In the genomic region with DNA sequence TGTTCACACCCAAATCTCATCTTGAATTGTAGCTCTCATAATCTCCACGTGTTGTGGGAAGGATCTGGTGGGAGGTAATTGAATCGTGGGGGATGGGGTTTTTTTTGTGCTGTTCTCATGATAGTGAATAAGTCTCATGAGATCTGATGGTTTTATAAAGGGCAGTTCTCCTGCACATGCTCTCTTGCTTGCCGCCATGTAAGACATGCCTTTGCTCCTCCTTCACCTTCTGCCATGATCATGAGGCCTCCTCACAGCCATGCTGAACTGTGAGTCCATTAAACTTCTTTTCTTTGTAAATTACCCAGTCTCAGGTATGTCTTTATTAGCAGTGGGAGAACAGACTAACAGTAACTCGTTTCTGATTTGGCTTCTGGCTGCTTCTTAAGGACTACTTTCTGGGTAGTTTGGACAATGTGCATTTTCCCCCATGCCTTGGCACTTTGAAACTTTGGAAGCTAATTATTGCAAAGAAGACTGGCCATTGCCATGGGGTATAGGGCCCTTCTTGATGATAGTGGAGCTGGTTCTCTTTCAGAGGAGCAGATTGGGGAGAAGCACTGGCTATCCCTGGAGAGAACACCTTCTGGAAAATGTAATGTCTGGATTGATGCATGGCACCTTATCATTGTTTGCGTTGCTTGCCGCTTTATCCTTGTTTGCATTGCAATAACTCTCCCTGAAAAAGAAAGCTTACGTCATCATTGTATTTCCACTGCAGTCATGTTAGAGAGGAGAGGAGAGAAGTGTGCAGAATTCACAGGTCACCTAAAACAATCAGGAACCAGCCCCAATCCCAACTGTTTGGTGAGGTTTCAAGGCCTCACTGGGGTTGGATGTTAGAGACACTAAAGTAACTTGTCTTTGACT, we compare ENCODE assay signal across 1 cellular context.
A peak's percentile ranks its signal among the peaks of the same experiment; 100 is the strongest.
TF ChIP-seq lines count a peak whose summit lies in the region.

No MANE protein-coding gene starts in this region.

TF ChIP-seq in K562, 482 proteins besides CTCF, POLR2A, EP300 and RAD21 (continued from another document):
- TF ChIP-seq, protein P1, sequence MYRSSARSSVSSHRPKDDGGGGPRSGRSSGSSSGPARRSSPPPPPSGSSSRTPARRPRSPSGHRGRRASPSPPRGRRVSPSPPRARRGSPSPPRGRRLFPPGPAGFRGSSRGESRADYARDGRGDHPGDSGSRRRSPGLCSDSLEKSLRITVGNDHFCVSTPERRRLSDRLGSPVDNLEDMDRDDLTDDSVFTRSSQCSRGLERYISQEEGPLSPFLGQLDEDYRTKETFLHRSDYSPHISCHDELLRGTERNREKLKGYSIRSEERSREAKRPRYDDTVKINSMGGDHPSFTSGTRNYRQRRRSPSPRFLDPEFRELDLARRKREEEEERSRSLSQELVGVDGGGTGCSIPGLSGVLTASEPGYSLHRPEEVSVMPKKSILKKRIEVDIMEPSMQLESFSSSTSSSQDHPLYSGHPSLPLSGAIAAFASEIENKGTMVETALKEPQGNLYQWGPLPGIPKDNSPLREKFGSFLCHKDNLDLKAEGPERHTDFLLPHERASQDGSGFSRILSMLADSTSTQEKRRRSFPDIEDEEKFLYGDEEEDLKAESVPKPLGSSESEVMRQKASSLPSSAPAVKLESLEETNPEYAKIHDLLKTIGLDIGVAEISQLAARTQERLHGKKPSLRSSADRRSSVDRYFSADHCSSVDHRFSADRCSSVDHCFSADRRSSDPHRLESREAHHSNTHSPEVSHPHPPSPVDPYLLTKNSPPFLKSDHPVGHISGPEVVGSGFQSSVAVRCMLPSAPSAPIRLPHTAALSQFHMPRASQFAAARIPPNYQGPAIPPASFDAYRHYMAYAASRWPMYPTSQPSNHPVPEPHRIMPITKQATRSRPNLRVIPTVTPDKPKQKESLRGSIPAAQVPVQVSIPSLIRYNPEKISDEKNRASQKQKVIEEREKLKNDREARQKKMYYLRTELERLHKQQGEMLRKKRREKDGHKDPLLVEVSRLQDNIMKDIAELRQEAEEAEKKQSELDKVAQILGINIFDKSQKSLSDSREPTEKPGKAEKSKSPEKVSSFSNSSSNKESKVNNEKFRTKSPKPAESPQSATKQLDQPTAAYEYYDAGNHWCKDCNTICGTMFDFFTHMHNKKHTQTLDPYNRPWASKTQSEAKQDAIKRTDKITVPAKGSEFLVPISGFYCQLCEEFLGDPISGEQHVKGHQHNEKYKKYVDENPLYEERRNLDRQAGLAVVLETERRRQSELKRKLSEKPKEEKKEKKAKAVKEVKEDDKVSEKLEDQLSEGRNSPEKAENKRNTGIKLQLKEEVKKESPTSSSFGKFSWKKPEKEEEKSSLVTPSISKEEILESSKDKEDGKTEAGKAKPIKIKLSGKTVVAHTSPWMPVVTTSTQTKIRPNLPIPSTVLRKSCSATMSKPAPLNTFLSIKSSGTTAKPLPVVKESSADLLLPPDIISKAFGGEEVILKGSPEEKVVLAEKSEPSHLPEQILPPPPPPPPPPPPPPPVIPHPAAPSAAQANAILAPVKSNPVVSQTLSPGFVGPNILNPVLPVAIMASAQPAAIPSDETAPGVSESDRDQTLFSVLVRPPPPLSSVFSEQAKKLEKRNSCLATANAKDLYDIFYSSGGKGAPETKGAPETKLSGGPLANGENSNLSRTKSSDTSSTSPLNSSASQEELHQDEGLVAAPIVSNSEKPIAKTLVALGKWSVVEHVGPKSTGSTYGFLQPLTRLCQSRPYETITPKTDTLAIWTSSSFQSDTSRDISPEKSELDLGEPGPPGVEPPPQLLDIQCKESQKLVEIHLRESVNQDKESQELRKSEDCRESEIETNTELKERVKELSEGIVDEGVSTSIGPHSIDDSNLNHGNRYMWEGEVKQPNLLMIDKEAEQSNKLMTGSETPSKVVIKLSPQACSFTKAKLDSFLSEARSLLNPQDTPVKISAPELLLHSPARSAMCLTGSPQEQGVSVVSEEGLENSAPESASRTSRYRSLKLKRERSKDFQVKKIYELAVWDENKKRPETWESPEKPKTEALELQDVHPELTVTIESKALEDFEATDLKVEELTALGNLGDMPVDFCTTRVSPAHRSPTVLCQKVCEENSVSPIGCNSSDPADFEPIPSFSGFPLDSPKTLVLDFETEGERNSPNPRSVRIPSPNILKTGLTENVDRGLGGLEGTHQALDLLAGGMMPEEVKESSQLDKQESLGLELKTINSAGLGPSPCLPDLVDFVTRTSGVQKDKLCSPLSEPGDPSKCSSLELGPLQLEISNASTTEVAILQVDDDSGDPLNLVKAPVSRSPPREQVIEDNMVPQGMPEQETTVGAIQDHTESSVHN (IDR thresholded peaks at IDR 0.05; ENCODE audit: borderline replicate concordance in 1 of 2, low read depth in 1 of 2): no peak
- TF ChIP-seq MTA3 (IDR thresholded peaks at IDR 0.05; ENCODE audit: borderline replicate concordance): no peak
- TF ChIP-seq PHF20 (IDR thresholded peaks at IDR 0.05; ENCODE audit: partially characterized antibody): no peak
- TF ChIP-seq LCOR (CRISPR knock-in tag; IDR thresholded peaks at IDR 0.05): no peak
- TF ChIP-seq ZNF699 (CRISPR knock-in tag; IDR thresholded peaks at IDR 0.05; ENCODE audit: insufficient replicate concordance): no peak
- TF ChIP-seq ELF2 (CRISPR knock-in tag; IDR thresholded peaks at IDR 0.05): no peak
- peak; percentile 86 for TF ChIP-seq ATF7 (IDR thresholded peaks at IDR 0.05)
